2 cellular contexts compared by ENCODE assay signal in the genomic region with DNA sequence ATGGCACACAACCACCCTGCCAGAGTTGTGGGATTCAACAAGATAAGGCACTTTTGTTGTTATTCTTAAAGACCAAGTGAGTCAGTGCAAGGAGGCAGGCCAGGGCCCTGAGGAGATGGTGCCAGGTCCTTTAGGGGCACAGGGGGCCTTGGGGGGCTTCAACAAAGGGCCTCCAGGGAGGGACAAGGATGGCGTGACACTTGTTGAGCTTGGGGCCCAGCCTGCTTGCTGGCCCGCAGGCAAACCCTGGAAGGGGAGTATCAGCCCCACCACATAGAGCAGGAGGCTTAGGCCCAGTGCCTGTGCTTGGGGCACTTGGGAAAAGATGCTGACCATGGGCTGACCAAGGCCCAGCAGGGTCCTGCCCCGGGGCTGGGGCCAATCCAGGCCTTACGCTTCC.
TF ChIP-seq lines count a peak whose summit lies in the region.

No MANE protein-coding gene starts in this region.

TF ChIP-seq in HEK293, 187 proteins besides CTCF, POLR2A, EP300 and RAD21:
- TF ChIP-seq, protein P1, sequence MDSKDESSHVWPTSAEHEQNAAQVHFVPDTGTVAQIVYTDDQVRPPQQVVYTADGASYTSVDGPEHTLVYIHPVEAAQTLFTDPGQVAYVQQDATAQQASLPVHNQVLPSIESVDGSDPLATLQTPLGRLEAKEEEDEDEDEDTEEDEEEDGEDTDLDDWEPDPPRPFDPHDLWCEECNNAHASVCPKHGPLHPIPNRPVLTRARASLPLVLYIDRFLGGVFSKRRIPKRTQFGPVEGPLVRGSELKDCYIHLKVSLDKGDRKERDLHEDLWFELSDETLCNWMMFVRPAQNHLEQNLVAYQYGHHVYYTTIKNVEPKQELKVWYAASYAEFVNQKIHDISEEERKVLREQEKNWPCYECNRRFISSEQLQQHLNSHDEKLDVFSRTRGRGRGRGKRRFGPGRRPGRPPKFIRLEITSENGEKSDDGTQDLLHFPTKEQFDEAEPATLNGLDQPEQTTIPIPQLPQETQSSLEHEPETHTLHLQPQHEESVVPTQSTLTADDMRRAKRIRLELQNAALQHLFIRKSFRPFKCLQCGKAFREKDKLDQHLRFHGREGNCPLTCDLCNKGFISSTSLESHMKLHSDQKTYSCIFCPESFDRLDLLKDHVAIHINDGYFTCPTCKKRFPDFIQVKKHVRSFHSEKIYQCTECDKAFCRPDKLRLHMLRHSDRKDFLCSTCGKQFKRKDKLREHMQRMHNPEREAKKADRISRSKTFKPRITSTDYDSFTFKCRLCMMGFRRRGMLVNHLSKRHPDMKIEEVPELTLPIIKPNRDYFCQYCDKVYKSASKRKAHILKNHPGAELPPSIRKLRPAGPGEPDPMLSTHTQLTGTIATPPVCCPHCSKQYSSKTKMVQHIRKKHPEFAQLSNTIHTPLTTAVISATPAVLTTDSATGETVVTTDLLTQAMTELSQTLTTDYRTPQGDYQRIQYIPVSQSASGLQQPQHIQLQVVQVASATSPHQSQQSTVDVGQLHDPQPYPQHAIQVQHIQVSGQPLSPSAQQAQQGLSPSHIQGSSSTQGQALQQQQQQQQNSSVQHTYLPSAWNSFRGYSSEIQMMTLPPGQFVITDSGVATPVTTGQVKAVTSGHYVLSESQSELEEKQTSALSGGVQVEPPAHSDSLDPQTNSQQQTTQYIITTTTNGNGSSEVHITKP (tag by site-specific recombination; IDR thresholded peaks at IDR 0.05), result no peak
- TF ChIP-seq ZNF155 (tag by site-specific recombination; IDR thresholded peaks at IDR 0.05) (no peak), SCRT2 (tag by site-specific recombination; IDR thresholded peaks at IDR 0.05) (peak; percentile 88), ZNF362 (tag by site-specific recombination; IDR thresholded peaks at IDR 0.05) (no peak), SCRT1 (tag by site-specific recombination; IDR thresholded peaks at IDR 0.05; ENCODE audit: borderline replicate concordance) (peak; percentile 69; the same call in 1 of the 2 replicates)

TF ChIP-seq in H1, 55 proteins besides CTCF, POLR2A, EP300 and RAD21:
- TF ChIP-seq CBX8 (IDR thresholded peaks at IDR 0.05; ENCODE audit: borderline replicate concordance, low read depth, low read length), result no peak
- no peak for TF ChIP-seq CREB1 (IDR thresholded peaks at IDR 0.05)
- no peak for TF ChIP-seq ZNF274 (IDR thresholded peaks at IDR 0.05; ENCODE audit: borderline replicate concordance, extremely low read depth, low read length)
- no peak for TF ChIP-seq BCL11A (IDR thresholded peaks at IDR 0.05; ENCODE audit: low read depth in 2 of 2, low read length in 2 of 2)
- no peak for TF ChIP-seq SIX5 (IDR thresholded peaks at IDR 0.05; ENCODE audit: low read depth, low read length)
- TF ChIP-seq HDAC2 (IDR thresholded peaks at IDR 0.05; ENCODE audit: borderline replicate concordance in 1 of 2, low read depth in 2 of 2, low read length in 2 of 2), result no peak
- TF ChIP-seq JUN (IDR thresholded peaks at IDR 0.05; ENCODE audit: low read depth, low read length), result no peak
- TF ChIP-seq, protein P2, sequence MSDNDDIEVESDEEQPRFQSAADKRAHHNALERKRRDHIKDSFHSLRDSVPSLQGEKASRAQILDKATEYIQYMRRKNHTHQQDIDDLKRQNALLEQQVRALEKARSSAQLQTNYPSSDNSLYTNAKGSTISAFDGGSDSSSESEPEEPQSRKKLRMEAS (IDR thresholded peaks at IDR 0.05), result no peak
- TF ChIP-seq SP2 (IDR thresholded peaks at IDR 0.05; ENCODE audit: low read length), result no peak
- TF ChIP-seq SIN3A (conservative IDR thresholded peaks at IDR 0.05 in 1 of 2, IDR thresholded peaks at IDR 0.05 in 1 of 2; ENCODE audit: low read depth in 1 of 2, low read length in 2 of 2), result no peak
- TF ChIP-seq TAF7 (optimal IDR thresholded peaks at IDR 0.05; ENCODE audit: borderline replicate concordance, low read depth, low read length), result no peak
- TF ChIP-seq RXRA (IDR thresholded peaks at IDR 0.05; ENCODE audit: insufficient read depth, low read depth, low read length), result no peak
- TF ChIP-seq RFX5 (IDR thresholded peaks at IDR 0.05; ENCODE audit: borderline replicate concordance, low read depth, low read length), result no peak
- TF ChIP-seq EGR1 (IDR thresholded peaks at IDR 0.05; ENCODE audit: borderline replicate concordance, low read depth, low read length), result no peak
- no peak for TF ChIP-seq SAP30 (IDR thresholded peaks at IDR 0.05; ENCODE audit: insufficient read depth, insufficient replicate concordance, low read length)
- TF ChIP-seq, protein P3, sequence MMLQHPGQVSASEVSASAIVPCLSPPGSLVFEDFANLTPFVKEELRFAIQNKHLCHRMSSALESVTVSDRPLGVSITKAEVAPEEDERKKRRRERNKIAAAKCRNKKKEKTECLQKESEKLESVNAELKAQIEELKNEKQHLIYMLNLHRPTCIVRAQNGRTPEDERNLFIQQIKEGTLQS (IDR thresholded peaks at IDR 0.05; ENCODE audit: insufficient read depth, low read depth, low read length), result no peak
- TF ChIP-seq, protein P4, sequence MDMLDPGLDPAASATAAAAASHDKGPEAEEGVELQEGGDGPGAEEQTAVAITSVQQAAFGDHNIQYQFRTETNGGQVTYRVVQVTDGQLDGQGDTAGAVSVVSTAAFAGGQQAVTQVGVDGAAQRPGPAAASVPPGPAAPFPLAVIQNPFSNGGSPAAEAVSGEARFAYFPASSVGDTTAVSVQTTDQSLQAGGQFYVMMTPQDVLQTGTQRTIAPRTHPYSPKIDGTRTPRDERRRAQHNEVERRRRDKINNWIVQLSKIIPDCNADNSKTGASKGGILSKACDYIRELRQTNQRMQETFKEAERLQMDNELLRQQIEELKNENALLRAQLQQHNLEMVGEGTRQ (IDR thresholded peaks at IDR 0.05; ENCODE audit: low read length), result no peak
